ENCODE assay signal across 25 cellular contexts in the genomic region with DNA sequence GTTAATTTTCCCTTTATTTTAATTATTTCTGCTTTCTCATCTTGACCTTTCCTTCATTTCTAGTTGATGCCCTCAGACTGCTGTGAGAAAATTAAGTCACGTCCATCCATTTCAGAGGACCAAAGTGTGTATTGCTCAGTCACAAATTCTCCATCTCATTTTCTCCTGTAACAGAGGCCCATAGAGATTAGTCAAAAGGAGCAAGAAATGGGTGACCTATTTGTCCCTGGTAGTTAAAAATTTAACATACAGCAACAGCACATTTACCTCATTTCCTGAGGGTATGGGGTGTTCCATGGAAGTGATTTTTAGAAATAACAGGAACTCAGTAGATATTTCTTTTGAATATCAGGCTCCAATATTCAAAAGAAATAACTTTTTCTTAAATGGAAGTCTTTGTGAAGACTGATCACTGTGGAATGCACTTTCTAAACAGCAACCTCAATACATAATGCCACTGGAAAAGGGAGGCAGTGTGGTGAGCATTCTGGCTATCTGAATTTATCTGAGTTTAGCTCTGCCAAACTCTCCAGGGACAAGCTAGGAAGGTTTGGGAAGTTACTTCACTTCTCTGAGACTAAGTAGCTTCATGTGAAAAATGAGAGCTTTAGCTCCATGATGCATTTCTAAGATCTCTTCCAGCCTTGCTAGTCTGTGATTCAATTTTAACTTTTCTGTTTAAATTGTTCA.
DNase-seq lines count a peak whose midpoint lies in the region; ATAC-seq, FAIRE-seq and TF ChIP-seq lines count a peak whose summit lies in the region.
"Had no signal": no experiment of that assay in that cellular context is flagged by ENCODE, and none has a peak within 500 bp of the region (broad histone marks: within the 10 kb centered on the region; RNA-seq: fewer than 3 reads in every experiment).

No MANE protein-coding gene starts in this region.

- no peak overlapping the region for H3K4me3 ChIP-seq in astrocyte of the spinal cord (ENCODE audit: low read depth, low read length)
- H3K4me3 ChIP-seq: BLaER1 treated with 17β-estradiol and CSF1 and Interleukin-3, amounts not matched to agents 10 nM and 100 nM; dorsolateral prefrontal cortex; mucosa of descending colon; pancreas; PC-9; tibial artery had no signal

- peaks cover 2% of the 10 kb centered on the region for H3K9me3 Mint-ChIP-seq in nephron

- intact Hi-C loops in left ventricle myocardium superior (cut with micrococcal nuclease) = no loop called here

- in situ Hi-C loops in astrocyte of the spinal cord (cut with HindIII; ENCODE audit: low sequenced_read_pairs) = no loop called here

- ATAC-seq in left ventricle myocardium superior = no peak
- ATAC-seq in GM18909 (IDR thresholded peaks at IDR 0.05; ENCODE audit: poor library complexity, unreplicated experiment) = no peak
- ATAC-seq: mucosa of descending colon, pancreas, T-cell had no signal

- TF ChIP-seq CTCF in astrocyte of the spinal cord (IDR thresholded peaks at IDR 0.05; ENCODE audit: low read depth, low read length) (no peak), nephron (IDR thresholded peaks at IDR 0.05; ENCODE audit: unreplicated experiment in 3 of 3) (no peak)

- peak; percentile 33 for FAIRE-seq in H54 (lab: Jason Lieb, UNC)
- FAIRE-seq: A204.1, pancreas had no signal

- H3K36me3 Mint-ChIP-seq in nephron (ENCODE audit: low read depth) = no peaks in the 10 kb centered on the region
- H3K36me3 Mint-ChIP-seq: T-cell had no signal

- TF ChIP-seq POLR2A in H54 (IDR thresholded peaks at IDR 0.05; ENCODE audit: low read depth, low read length) = no peak

- no peaks in the 10 kb centered on the region for H3K27me3 Mint-ChIP-seq in nephron (ENCODE audit: low read depth)
- H3K27me3 Mint-ChIP-seq: stimulated activated naive CD8-positive, alpha-beta T cell treated with anti-CD3 and anti-CD28 coated beads, Interleukin-15, Interleukin-2, amounts not matched to agents 100 ng/mL and 50 ng/mL, for 24 hours; T-cell had no signal

- DNase-seq in AG08395 (ENCODE audit: low spot score) = peak; percentile 61
- no peak for DNase-seq in H54 (ENCODE audit: insufficient read length, low spot score)
- DNase-seq in astrocyte of the spinal cord (ENCODE audit: low read depth, low spot score) = peak; percentile 7
- DNase-seq in left ventricle myocardium superior = no peak
- no peak for DNase-seq in AML-193 (lab: John Stamatoyannopoulos, UW)
- no peak for DNase-seq in NCI-H446 treated with DMSO at 0.1 percent for 48 hours (lab: John Stamatoyannopoulos, UW)
- DNase-seq: activated CD4-positive, alpha-beta T cell treated with anti-CD3 and anti-CD28 coated beads, Interleukin-2, amount 50 U/mL, for 48 hours; activated CD8-positive, alpha-beta memory T cell treated with anti-CD3 and anti-CD28 coated beads, Interleukin-2, amount 50 U/mL, for 4 hours; activated naive CD4-positive, alpha-beta T cell treated with anti-CD3 and anti-CD28 coated beads, Interleukin-2, amount 50 U/mL, for 16 hours; dorsolateral prefrontal cortex; KG1; mucosa of descending colon; NCI-H1436 treated with DMSO at 0.1 percent for 48 hours; NK-92 treated with Interleukin-12 subunit alpha and Interleukin-12 subunit beta, amount 100 ng/mL, for 24 hours; pancreas; PC-9; right cardiac atrium; SIG-M5; T-cell; tibial artery had no signal

- H3K4me1 Mint-ChIP-seq in nephron = peaks cover 21% of the 10 kb centered on the region
- H3K4me1 Mint-ChIP-seq: T-cell had no signal

- peak overlapping the region; percentile 47 to 88 (median 78) for H3K27ac Mint-ChIP-seq in nephron
- H3K27ac Mint-ChIP-seq: stimulated activated naive CD8-positive, alpha-beta T cell treated with anti-CD3 and anti-CD28 coated beads, Interleukin-15, Interleukin-2, amounts not matched to agents 100 ng/mL and 50 ng/mL, for 24 hours; T-cell had no signal

- no peak overlapping the region for H3K4me3 Mint-ChIP-seq in nephron
- H3K4me3 Mint-ChIP-seq: stimulated activated naive CD8-positive, alpha-beta T cell treated with anti-CD3 and anti-CD28 coated beads, Interleukin-15, Interleukin-2, amounts not matched to agents 100 ng/mL and 50 ng/mL, for 24 hours; T-cell had no signal

Comparison
In these comparisons a context has a peak if more than half of its experiments do, and no peak if none do; other contexts are left out.
1. DNase-seq: peak in AG08395 (single experiment) and astrocyte of the spinal cord (single experiment); none in H54 (single experiment), left ventricle myocardium superior (single experiment), AML-193 (0 of 2) and NCI-H446 treated with DMSO at 0.1 percent for 48 hours (single experiment).